8 cellular contexts compared by ENCODE assay signal in genomic region chr11:75979479-75980027, GRCh38.
DNase-seq lines count a peak whose midpoint lies in the region; ATAC-seq and TF ChIP-seq lines count a peak whose summit lies in the region.
"Not testable (repeated sequence)": the region's sequence is repeated elsewhere in the genome, so short reads cannot be mapped to it uniquely, and the experiment has no call there.

No MANE protein-coding gene starts in this region.

- H4K20me1 ChIP-seq in GM23338 (replicated peaks; ENCODE audit: insufficient read depth), result not testable (repeated sequence)

- DNase-seq in GM23338 (ENCODE audit: low spot score) (peak; percentile 8), NCI-H510A treated with DMSO at 0.1 percent for 48 hours (lab: John Stamatoyannopoulos, UW) (peak; percentile 34), nephron progenitor cell (peak; percentile 40), progenitor cell of endocrine pancreas (ENCODE audit: low spot score, unreplicated experiment) (peak; percentile 44)
- peak; percentile 19 for DNase-seq in activated T-cell treated with anti-CD3 and anti-CD28 coated beads, Interleukin-2, amount 50 U/mL, for 1 hour
- DNase-seq in cardiac muscle cell (ENCODE audit: low read depth in 1 of 2, low spot score in 1 of 2), result not testable (repeated sequence)

- peak overlapping the region; percentile 49; the same call in 1 of the 2 replicates for H3K9ac ChIP-seq in iPS-20b (ENCODE audit: low read depth, low read length)

- not testable (repeated sequence) for TF ChIP-seq CTCF in GM23338 (conservative IDR thresholded peaks at IDR 0.05; ENCODE audit: low read depth in 2 of 2); cardiac muscle cell (IDR thresholded peaks at IDR 0.05; ENCODE audit: low read depth, low read length); nephron progenitor cell (IDR thresholded peaks at IDR 0.05); progenitor cell of endocrine pancreas (IDR thresholded peaks at IDR 0.05; ENCODE audit: unreplicated experiment)

- H2AFZ ChIP-seq in GM23338, result not testable (repeated sequence)

- peak overlapping the region; percentile 79 for H3K27ac Mint-ChIP-seq in GM23338
- peak overlapping the region; percentile 6 for H3K27ac Mint-ChIP-seq in dendritic cell treated with granulocyte-macrophage colony-stimulating factor and Interleukin-4, amounts not matched to agents 40 ng/mL and 50 ng/mL, for 4 days
- H3K27ac Mint-ChIP-seq in nephron progenitor cell, result peak overlapping the region; percentile 6
- peak overlapping the region; percentile 82 for H3K27ac Mint-ChIP-seq in progenitor cell of endocrine pancreas

- not testable (repeated sequence) for H3K27ac ChIP-seq in GM23338 (ENCODE audit: low read depth); iPS-20b (ENCODE audit: low read length)
- peak overlapping the region; percentile 73 for H3K27ac ChIP-seq in cardiac muscle cell

- peaks cover 25% of the 10 kb centered on the region for H3K79me2 ChIP-seq in GM23338 (replicated peaks; ENCODE audit: insufficient read depth)

- intact Hi-C loops in dendritic cell treated with granulocyte-macrophage colony-stimulating factor and Interleukin-4, amounts not matched to agents 40 ng/mL and 50 ng/mL, for 4 days (cut with micrococcal nuclease), result not testable (repeated sequence)

- H3K27me3 Mint-ChIP-seq in GM23338 (ENCODE audit: insufficient read depth, low read depth, poor library complexity); dendritic cell treated with granulocyte-macrophage colony-stimulating factor and Interleukin-4, amounts not matched to agents 40 ng/mL and 50 ng/mL, for 4 days; nephron progenitor cell (ENCODE audit: low read depth, poor library complexity); progenitor cell of endocrine pancreas: not testable (repeated sequence)

- H3K9me3 Mint-ChIP-seq in GM23338, result peaks cover 12% of the 10 kb centered on the region
- H3K9me3 Mint-ChIP-seq in dendritic cell treated with granulocyte-macrophage colony-stimulating factor and Interleukin-4, amounts not matched to agents 40 ng/mL and 50 ng/mL, for 4 days, result not testable (repeated sequence)
- peaks cover 58% of the 10 kb centered on the region for H3K9me3 Mint-ChIP-seq in nephron progenitor cell
- H3K9me3 Mint-ChIP-seq in progenitor cell of endocrine pancreas (ENCODE audit: low read depth), result peaks cover 20% of the 10 kb centered on the region

- peaks cover 23% of the 10 kb centered on the region; the same call in 2 of the 3 replicates for H3K36me3 Mint-ChIP-seq in GM23338 (ENCODE audit: low read depth)
- peaks cover 58% of the 10 kb centered on the region for H3K36me3 Mint-ChIP-seq in dendritic cell treated with granulocyte-macrophage colony-stimulating factor and Interleukin-4, amounts not matched to agents 40 ng/mL and 50 ng/mL, for 4 days (ENCODE audit: low read depth)
- H3K36me3 Mint-ChIP-seq in nephron progenitor cell (ENCODE audit: low read depth), result peaks cover 58% of the 10 kb centered on the region
- peaks cover 24% of the 10 kb centered on the region for H3K36me3 Mint-ChIP-seq in progenitor cell of endocrine pancreas (ENCODE audit: insufficient read depth)

- H3K9me2 ChIP-seq in GM23338 (ENCODE audit: insufficient read depth), result not testable (repeated sequence)

- H3K4me3 Mint-ChIP-seq in GM23338 (peak overlapping the region; percentile 84), nephron progenitor cell (peak overlapping the region; percentile 87), progenitor cell of endocrine pancreas (ENCODE audit: low read depth) (peak overlapping the region; percentile 76)
- H3K4me3 Mint-ChIP-seq in dendritic cell treated with granulocyte-macrophage colony-stimulating factor and Interleukin-4, amounts not matched to agents 40 ng/mL and 50 ng/mL, for 4 days, result not testable (repeated sequence)

- H3K4me2 ChIP-seq in GM23338, result peak overlapping the region; percentile 38

- not testable (repeated sequence) for H3K4me1 ChIP-seq in GM23338 (ENCODE audit: insufficient read depth); cardiac muscle cell (ENCODE audit: low read depth); iPS-20b (ENCODE audit: insufficient read depth, low read length)

- not testable (repeated sequence) for H3F3A ChIP-seq in GM23338 (replicated peaks; ENCODE audit: low read depth)

- not testable (repeated sequence) for H3K36me3 ChIP-seq in GM23338 (ENCODE audit: insufficient read depth); iPS-20b (ENCODE audit: insufficient read depth, low read depth, low read length)
- peaks cover 11% of the 10 kb centered on the region for H3K36me3 ChIP-seq in cardiac muscle cell

- H3K27me3 ChIP-seq in GM23338 (ENCODE audit: insufficient read depth); cardiac muscle cell; iPS-20b (ENCODE audit: insufficient read depth, low read length): not testable (repeated sequence)

- H3K4me3 ChIP-seq in GM23338 (peak overlapping the region; percentile 46), cardiac muscle cell (peak overlapping the region; percentile 66), iPS-20b (ENCODE audit: low read length) (peak overlapping the region; percentile 56)

- H3K4me1 Mint-ChIP-seq in GM23338, result peaks cover 26% of the 10 kb centered on the region
- H3K4me1 Mint-ChIP-seq in dendritic cell treated with granulocyte-macrophage colony-stimulating factor and Interleukin-4, amounts not matched to agents 40 ng/mL and 50 ng/mL, for 4 days (ENCODE audit: low read depth), result peaks cover 48% of the 10 kb centered on the region
- H3K4me1 Mint-ChIP-seq in nephron progenitor cell, result peaks cover 25% of the 10 kb centered on the region
- peaks cover 12% of the 10 kb centered on the region for H3K4me1 Mint-ChIP-seq in progenitor cell of endocrine pancreas (ENCODE audit: low read depth)

- peak; percentile 60 for ATAC-seq in GM23338

- H3K9me3 ChIP-seq in cardiac muscle cell (ENCODE audit: low read depth); iPS-20b (ENCODE audit: insufficient read depth, low read depth, low read length): not testable (repeated sequence)

Comparison
In these comparisons a context has a peak if more than half of its experiments do, and no peak if none do; other contexts are left out.
1. H3K27ac Mint-ChIP-seq: peak in every context shown above with its lines; median percentile 82 in progenitor cell of endocrine pancreas; 79 in GM23338; 6 in dendritic cell treated with granulocyte-macrophage colony-stimulating factor and Interleukin-4, amounts not matched to agents 40 ng/mL and 50 ng/mL, for 4 days; 6 in nephron progenitor cell.